Comparison of ENCODE assay signal across 2 cellular contexts in genomic region chr2:118859157-118859770, GRCh38.
TF ChIP-seq lines count a peak whose summit lies in the region.

No MANE protein-coding gene starts in this region.

TF ChIP-seq in H1, 55 proteins besides CTCF, POLR2A, EP300 and RAD21 (continues in another document):
- TF ChIP-seq RNF2 (IDR thresholded peaks at IDR 0.05; ENCODE audit: borderline replicate concordance, low read depth, low read length, missing control alignments, poor library complexity, severe bottlenecking): peak; percentile 11
- peak; percentile 24 for TF ChIP-seq TAF7 (optimal IDR thresholded peaks at IDR 0.05; ENCODE audit: borderline replicate concordance, low read depth, low read length)
- 0 out of 2 replicates have a peak, but pooled peaks have one; percentile 21 for TF ChIP-seq BACH1 (IDR thresholded peaks at IDR 0.05; ENCODE audit: low read length)
- TF ChIP-seq KDM4A (IDR thresholded peaks at IDR 0.05; ENCODE audit: low read depth, low read length, severe bottlenecking): peak; percentile 61
- no peak for TF ChIP-seq ZNF274 (IDR thresholded peaks at IDR 0.05; ENCODE audit: borderline replicate concordance, extremely low read depth, low read length)
- no peak for TF ChIP-seq SRF (IDR thresholded peaks at IDR 0.05; ENCODE audit: low read depth, low read length)
- no peak for TF ChIP-seq USF2 (IDR thresholded peaks at IDR 0.05; ENCODE audit: low read length)
- no peak for TF ChIP-seq KDM5A (IDR thresholded peaks at IDR 0.05; ENCODE audit: low read length)
- TF ChIP-seq RXRA (IDR thresholded peaks at IDR 0.05; ENCODE audit: insufficient read depth, low read depth, low read length): no peak
- TF ChIP-seq SIN3A (conservative IDR thresholded peaks at IDR 0.05 in 1 of 2, IDR thresholded peaks at IDR 0.05 in 1 of 2; ENCODE audit: low read depth in 1 of 2, low read length in 2 of 2): no peak
- TF ChIP-seq TCF12 (IDR thresholded peaks at IDR 0.05; ENCODE audit: low read depth, low read length): no peak
- TF ChIP-seq EZH2 (IDR thresholded peaks at IDR 0.05; ENCODE audit: low read depth, low read length, severe bottlenecking): peak; percentile 46
- no peak for TF ChIP-seq MAX (IDR thresholded peaks at IDR 0.05)
- no peak for TF ChIP-seq YY1 (IDR thresholded peaks at IDR 0.05; ENCODE audit: low read depth, low read length)
- no peak for TF ChIP-seq NRF1 (IDR thresholded peaks at IDR 0.05; ENCODE audit: low read depth, low read length)
- TF ChIP-seq SP4 (IDR thresholded peaks at IDR 0.05; ENCODE audit: low read length): no peak
- TF ChIP-seq CHD7 (IDR thresholded peaks at IDR 0.05; ENCODE audit: insufficient replicate concordance, low read length): no peak

TF ChIP-seq in neural cell, 6 proteins besides CTCF, POLR2A, EP300 and RAD21:
- TF ChIP-seq REST (IDR thresholded peaks at IDR 0.05; ENCODE audit: borderline replicate concordance) (no peak), EZH2 (IDR thresholded peaks at IDR 0.05; ENCODE audit: borderline replicate concordance, insufficient read depth, low read length, poor library complexity, severe bottlenecking) (peak; percentile 86)
